Comparison of ENCODE assay signal across 8 cellular contexts in genomic region chr17:30380106-30380420, GRCh38. TPM values are rescaled to one million over a fixed set of nuclear protein-coding genes. Genes with fewer than 3 reads are reported as not detected.
DNase-seq lines count a peak whose midpoint lies in the region; ATAC-seq and TF ChIP-seq lines count a peak whose summit lies in the region.

No MANE protein-coding gene starts in this region.

- H3K9me3 ChIP-seq in CD4-positive, CD25-positive, alpha-beta regulatory T cell (ENCODE audit: control insufficient read depth in 2 of 2, low read length in 2 of 2): no peaks in the 10 kb centered on the region
- no peaks in the 10 kb centered on the region for H3K9me3 ChIP-seq in HCT116 (ENCODE audit: control insufficient read depth in 1 of 2, insufficient read depth in 1 of 2, low read depth in 1 of 2, low read length in 2 of 2)
- H3K9me3 ChIP-seq in thymus (ENCODE audit: control insufficient read depth): no peaks in the 10 kb centered on the region

- H3K36me3 ChIP-seq in CD4-positive, CD25-positive, alpha-beta regulatory T cell (ENCODE audit: control insufficient read depth, insufficient read depth, low read length): no peaks in the 10 kb centered on the region
- no peaks in the 10 kb centered on the region for H3K36me3 ChIP-seq in HCT116 (ENCODE audit: control insufficient read depth in 1 of 2, insufficient read depth in 2 of 2, low read length in 2 of 2)
- H3K36me3 ChIP-seq in thymus (ENCODE audit: control insufficient read depth, insufficient read depth): no peaks in the 10 kb centered on the region

- H3K27me3 ChIP-seq in CD4-positive, CD25-positive, alpha-beta regulatory T cell (ENCODE audit: control insufficient read depth, insufficient read depth, low read length): no peaks in the 10 kb centered on the region
- H3K27me3 ChIP-seq in HCT116 (ENCODE audit: insufficient read depth, low read length) (no peaks in the 10 kb centered on the region), thymus (ENCODE audit: control insufficient read depth, insufficient read depth) (peaks cover 2% of the 10 kb centered on the region)

- no peak for TF ChIP-seq POLR2A in HCT116 (IDR thresholded peaks at IDR 0.05; ENCODE audit: borderline replicate concordance, extremely low read depth, insufficient read depth, insufficient read length)

- peaks cover 36% of the 10 kb centered on the region for H3K4me1 ChIP-seq in CD4-positive, CD25-positive, alpha-beta regulatory T cell (ENCODE audit: control insufficient read depth, insufficient read depth, low read length, poor library complexity, severe bottlenecking)
- peaks cover 11 to 24% of the 10 kb centered on the region in 2 experiments; a peak in 3 of 4 replicates for H3K4me1 ChIP-seq in HCT116 (ENCODE audit: control insufficient read depth in 1 of 2, insufficient read depth in 2 of 2, low read length in 2 of 2)
- H3K4me1 ChIP-seq in thymus (ENCODE audit: control insufficient read depth, insufficient read depth, low read length): peaks cover 14% of the 10 kb centered on the region

- no peak for TF ChIP-seq RAD21 in HCT116 (IDR thresholded peaks at IDR 0.05; ENCODE audit: low read depth)

- peak overlapping the region; percentile 83 for H3K4me2 ChIP-seq in HCT116 (ENCODE audit: low read length)

- no peaks in the 10 kb centered on the region for H3K9me3 Mint-ChIP-seq in CD4-positive, CD25-positive, alpha-beta regulatory T cell
- peaks cover 4 to 5% of the 10 kb centered on the region in 2 donors for H3K9me3 Mint-ChIP-seq in activated naive CD4-positive, alpha-beta T cell treated with anti-CD3 and anti-CD28 coated beads, Interleukin-2, amount 50 U/mL, for 72 hours

- no peak for ATAC-seq in CD4-positive, CD25-positive, alpha-beta regulatory T cell (ENCODE audit: low read depth in 2 of 2)
- no peak for ATAC-seq in HCT116
- peak in 1 of 2 donors; percentile 48 for ATAC-seq in activated naive CD4-positive, alpha-beta T cell treated with anti-CD3 and anti-CD28 coated beads, Interleukin-2, amount 50 U/mL, for 72 hours
- peak; percentile 8 for ATAC-seq in left lobe of liver
- no peak for ATAC-seq in HG02973 (IDR thresholded peaks at IDR 0.05; ENCODE audit: unreplicated experiment)
- ATAC-seq in GM21723 (IDR thresholded peaks at IDR 0.05; ENCODE audit: unreplicated experiment): no peak
- ATAC-seq in HG03460 (IDR thresholded peaks at IDR 0.05; ENCODE audit: unreplicated experiment): no peak

- POLR2A ChIA-PET in HCT116 (lab: Charles Lee): no interaction called here

- peak overlapping the region; percentile 84 for H3K4me3 ChIP-seq in CD4-positive, CD25-positive, alpha-beta regulatory T cell (ENCODE audit: low read depth, low read length)
- H3K4me3 ChIP-seq in HCT116 (replicated peaks in 1 of 2; ENCODE audit: low read depth in 1 of 2, low read length in 2 of 2) (peak overlapping the region; percentile 57 to 74), thymus (ENCODE audit: low read length) (peak overlapping the region; percentile 86)

- CTCF ChIA-PET in HCT116 (lab: Charles Lee): interaction anchor here (1.7 kb wide), 1 partner anchor 44 kb away, joined by 5 read pairs; no protein-coding TSS in a partner anchor

- peak overlapping the region in 2 of 3 donors; percentile 81 to 83 for H3K27ac Mint-ChIP-seq in CD4-positive, CD25-positive, alpha-beta regulatory T cell
- H3K27ac Mint-ChIP-seq in activated naive CD4-positive, alpha-beta T cell treated with anti-CD3 and anti-CD28 coated beads, Interleukin-2, amount 50 U/mL, for 72 hours: peak overlapping the region; percentile 75 to 92

- RAD21 ChIA-PET in HCT116 (lab: Charles Lee; ENCODE audit: low non-redundant PET in 1 of 2, low total read pairs in 2 of 2, uncharacterized antibody in 2 of 2, unreplicated experiment in 2 of 2): no interaction called here

- no peak overlapping the region for H3K27ac ChIP-seq in CD4-positive, CD25-positive, alpha-beta regulatory T cell (ENCODE audit: insufficient read depth, low read length, poor library complexity, severe bottlenecking)
- H3K27ac ChIP-seq in HCT116 (ENCODE audit: low read depth, low read length): no peak overlapping the region
- H3K27ac ChIP-seq in thymus (ENCODE audit: low read depth): no peak overlapping the region

- WGBS in thymus: 81% methylated on average over 4 of the region's 4 CpGs

- H3K9ac ChIP-seq in HCT116 (ENCODE audit: low read length): peak overlapping the region; percentile 70; the same call in 1 of the 2 replicates

- peaks cover 49% of the 10 kb centered on the region for H3K79me2 ChIP-seq in HCT116 (ENCODE audit: insufficient read depth, low read length)

- no peak overlapping the region for H2AFZ ChIP-seq in HCT116 (ENCODE audit: low read depth, low read length, poor library complexity, severe bottlenecking)

- H3K27me3 Mint-ChIP-seq in CD4-positive, CD25-positive, alpha-beta regulatory T cell: peaks cover 4% of the 10 kb centered on the region

- H4K20me1 ChIP-seq in HCT116 (ENCODE audit: insufficient read depth): peaks cover 7% of the 10 kb centered on the region; the same call in 1 of the 2 replicates

- intact Hi-C loops in HCT116 (cut with micrococcal nuclease): no loop called here

- peaks cover 14 to 61% (median 49%) of the 10 kb centered on the region in 4 donors for H3K4me1 Mint-ChIP-seq in CD4-positive, CD25-positive, alpha-beta regulatory T cell

- peak overlapping the region; percentile 85 to 92 (median 88) for H3K4me3 Mint-ChIP-seq in CD4-positive, CD25-positive, alpha-beta regulatory T cell

- TF ChIP-seq CTCF in HCT116 (IDR thresholded peaks at IDR 0.05 in 2 of 3, conservative IDR thresholded peaks at IDR 0.05 in 1 of 3; ENCODE audit: borderline replicate concordance in 1 of 3, insufficient read depth in 1 of 3, low read depth in 2 of 3, low read length in 2 of 3): no peak

- BruUV-seq in HCT116 (replicated peaks; lab: Mats Ljungman, UMichigan): no TSS peak

- no peaks in the 10 kb centered on the region for H3K9me2 ChIP-seq in HCT116 (ENCODE audit: insufficient read depth)

- peak in 1 of 3 donors; percentile 24 for DNase-seq in CD4-positive, CD25-positive, alpha-beta regulatory T cell
- no peak for DNase-seq in HCT116 (ENCODE audit: low read depth, low spot score)
- DNase-seq in activated naive CD4-positive, alpha-beta T cell treated with anti-CD3 and anti-CD28 coated beads, Interleukin-2, amount 50 U/mL, for 72 hours (ENCODE audit: low spot score in 2 of 2): no peak
- DNase-seq in left lobe of liver (ENCODE audit: low spot score): no peak

- H3K36me3 Mint-ChIP-seq in CD4-positive, CD25-positive, alpha-beta regulatory T cell: no peaks in the 10 kb centered on the region
- peaks cover 12 to 21% of the 10 kb centered on the region in 2 donors for H3K36me3 Mint-ChIP-seq in activated naive CD4-positive, alpha-beta T cell treated with anti-CD3 and anti-CD28 coated beads, Interleukin-2, amount 50 U/mL, for 72 hours

TF ChIP-seq in HCT116, 20 proteins besides CTCF, POLR2A, EP300 and RAD21:
- TF ChIP-seq TCF7L2 (IDR thresholded peaks at IDR 0.05; ENCODE audit: borderline replicate concordance, extremely low read depth, insufficient read depth, insufficient read length) (no peak), ELF1 (IDR thresholded peaks at IDR 0.05; ENCODE audit: borderline replicate concordance, low read depth) (no peak), MAX (IDR thresholded peaks at IDR 0.05) (no peak), EGR1 (IDR thresholded peaks at IDR 0.05; ENCODE audit: low read depth) (no peak), POLR2AphosphoS5 (IDR thresholded peaks at IDR 0.05; ENCODE audit: low read depth, low read length) (no peak), ATF3 (IDR thresholded peaks at IDR 0.05) (no peak), CEBPB (IDR thresholded peaks at IDR 0.05; ENCODE audit: low read depth) (no peak), CBX3 (IDR thresholded peaks at IDR 0.05; ENCODE audit: low read depth) (no peak)
TF ChIP-seq in HCT116: peak in this region for 0.

RNA-seq across cellular contexts. Expression of gene CPD, which starts 1.3 kb away (rescaled TPM):
- 40.2 TPM for total RNA-seq in CD4-positive, CD25-positive, alpha-beta regulatory T cell
- 10 to 100 TPM in 1 of 4 donors, 1 to 10 TPM in 3; 6.5 to 11.0 (median 8.1) TPM for polyA plus RNA-seq in CD4-positive, CD25-positive, alpha-beta regulatory T cell
- total RNA-seq in HCT116 (2021; ENCODE audit: unreplicated experiment) (47.2 TPM), left lobe of liver (33.8 TPM)
- 17.7 and 21.7 TPM in 2 replicates for polyA plus RNA-seq in HCT116 (2012)
- 10 to 100 TPM; 37.7 to 66.1 TPM for total RNA-seq in activated naive CD4-positive, alpha-beta T cell treated with anti-CD3 and anti-CD28 coated beads, Interleukin-2, amount 50 U/mL, for 72 hours
- polyA plus RNA-seq in thymus: 11.2 TPM

RNA-seq across cellular contexts. Expression of gene TMIGD1, which starts 46.2 kb away (rescaled TPM):
- not detected for total RNA-seq in CD4-positive, CD25-positive, alpha-beta regulatory T cell
- not detected for polyA plus RNA-seq in CD4-positive, CD25-positive, alpha-beta regulatory T cell
- not detected for total RNA-seq in HCT116 (2021; ENCODE audit: unreplicated experiment)
- not detected in 2 replicates for polyA plus RNA-seq in HCT116 (2012)
- not detected for total RNA-seq in activated naive CD4-positive, alpha-beta T cell treated with anti-CD3 and anti-CD28 coated beads, Interleukin-2, amount 50 U/mL, for 72 hours
- not detected for total RNA-seq in left lobe of liver
- polyA plus RNA-seq in thymus: not detected
